8 cellular contexts compared by ENCODE assay signal in the genomic region with DNA sequence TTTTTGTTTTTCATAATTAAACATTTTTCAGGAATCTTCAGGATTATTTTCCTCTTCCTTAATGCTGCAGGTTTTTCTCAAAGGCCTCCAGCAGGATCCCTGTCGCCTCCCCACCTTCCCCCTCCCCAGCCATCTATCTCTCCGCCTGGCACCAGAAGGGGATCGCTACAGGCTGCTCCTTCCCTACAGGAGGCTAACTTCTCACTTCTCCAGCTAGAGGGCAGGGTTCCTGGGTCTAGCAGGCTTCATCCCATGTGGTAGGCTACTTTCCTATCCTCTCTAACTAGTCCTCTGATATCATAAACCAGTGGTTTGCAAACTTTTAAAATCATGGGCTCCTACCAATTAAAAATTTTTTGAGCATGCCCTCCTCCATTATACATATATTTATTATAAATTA.
DNase-seq lines count a peak whose midpoint lies in the region; ATAC-seq and TF ChIP-seq lines count a peak whose summit lies in the region.

No MANE protein-coding gene starts in this region.

- no peak for ATAC-seq in HG03354 (IDR thresholded peaks at IDR 0.05; ENCODE audit: poor library complexity, severe bottlenecking, unreplicated experiment)
- ATAC-seq in HG03342 (IDR thresholded peaks at IDR 0.05; ENCODE audit: unreplicated experiment), result no peak
- no peak for ATAC-seq in GM19463 (IDR thresholded peaks at IDR 0.05; ENCODE audit: unreplicated experiment)

- no peak overlapping the region for H3K27ac ChIP-seq in HL-60 (replicated peaks)

- H3K27me3 ChIP-seq in HL-60 (ENCODE audit: insufficient read depth, poor library complexity, severe bottlenecking), result peaks cover 24% of the 10 kb centered on the region

- DNase-seq in COLO668 (lab: John Stamatoyannopoulos, UW; ENCODE audit: unreplicated experiment), result peak; percentile 17
- DNase-seq in HL-60 (ENCODE audit: low read depth in 1 of 2, low spot score in 1 of 2), result peak in 1 of 2 experiments; percentile 45
- peak; percentile 59 for DNase-seq in SKM-1 (lab: John Stamatoyannopoulos, UW; ENCODE audit: unreplicated experiment)
- DNase-seq in iPS-NIHi7 (ENCODE audit: extremely low spot score), result peak; percentile 81
- DNase-seq in NCI-H1417 treated with DMSO at 0.1 percent for 48 hours (lab: John Stamatoyannopoulos, UW), result no peak

- TF ChIP-seq CTCF in HL-60 (IDR thresholded peaks at IDR 0.05; ENCODE audit: insufficient read depth, low read length), result peak; percentile 25

- H3K4me3 ChIP-seq in HL-60 (replicated peaks; ENCODE audit: insufficient read depth, low read length), result no peak overlapping the region
